In genomic region chr17:77848257-77848656, GRCh38 we compare ENCODE assay signal across 23 cellular contexts.
"Had no signal": no experiment of that assay in that cellular context is flagged by ENCODE, and none has a peak within 500 bp of the region (broad histone marks: within the 10 kb centered on the region; RNA-seq: fewer than 3 reads in every experiment).

No MANE protein-coding gene starts in this region.

- DNase-seq: activated CD4-positive, alpha-beta T cell treated with anti-CD3 and anti-CD28 coated beads for 36 hours; activated CD4-positive, CD25-positive, alpha-beta regulatory T cell; activated CD8-positive, alpha-beta memory T cell treated with anti-CD3 and anti-CD28 coated beads, Interleukin-2, amount 10 ng/mL, durations not matched to agents 7 days and 5 days; activated CD8-positive, alpha-beta T cell treated with anti-CD3 and anti-CD28 coated beads, Interleukin-2, amount 10 ng/mL, durations not matched to agents 7 days and 5 days; activated naive CD4-positive, alpha-beta T cell treated with Interleukin-2 at 50 U/mL for 16 hours; activated T-cell treated with anti-CD3 and anti-CD28 coated beads, Interleukin-2, amount 50 U/mL, for 48 hours; body of pancreas; dermis blood vessel endothelial cell; effector CD8-positive, alpha-beta T cell; gastrocnemius medialis; glutamatergic neuron; nephron progenitor cell; retina; stimulated activated CD4-positive, alpha-beta T cell treated with anti-CD3 and anti-CD28 coated beads, Interleukin-1b, Interleukin-23, amount 100 ng/mL, for 48 hours; stimulated activated CD4-positive, alpha-beta T cell treated with anti-CD3 and anti-CD28 coated beads, Interleukin-4, amount 100 ng/mL, for 4 hours; stimulated activated CD8-positive, alpha-beta memory T cell treated with anti-CD3 and anti-CD28 coated beads, Interleukin-4, amount 100 ng/mL, for 48 hours; stomach; thyroid gland; upper lobe of left lung had no signal

- H3K27ac ChIP-seq: body of pancreas, epithelial cell of prostate, gastrocnemius medialis, neutrophil, stomach, thyroid gland, upper lobe of left lung had no signal

- H3K4me1 ChIP-seq: body of pancreas, gastrocnemius medialis, stomach, thyroid gland, upper lobe of left lung had no signal

- H3K9me3 ChIP-seq: body of pancreas, gastrocnemius medialis, mucosa of descending colon, neutrophil, stomach, thyroid gland, upper lobe of left lung had no signal

- H3K4me3 ChIP-seq: body of pancreas, gastrocnemius medialis, mucosa of descending colon, smooth muscle cell, stomach, thyroid gland, upper lobe of left lung had no signal

- H3K36me3 ChIP-seq: gastrocnemius medialis, neutrophil, stomach, thyroid gland, upper lobe of left lung had no signal
